17 cellular contexts compared by ENCODE assay signal in the genomic region with DNA sequence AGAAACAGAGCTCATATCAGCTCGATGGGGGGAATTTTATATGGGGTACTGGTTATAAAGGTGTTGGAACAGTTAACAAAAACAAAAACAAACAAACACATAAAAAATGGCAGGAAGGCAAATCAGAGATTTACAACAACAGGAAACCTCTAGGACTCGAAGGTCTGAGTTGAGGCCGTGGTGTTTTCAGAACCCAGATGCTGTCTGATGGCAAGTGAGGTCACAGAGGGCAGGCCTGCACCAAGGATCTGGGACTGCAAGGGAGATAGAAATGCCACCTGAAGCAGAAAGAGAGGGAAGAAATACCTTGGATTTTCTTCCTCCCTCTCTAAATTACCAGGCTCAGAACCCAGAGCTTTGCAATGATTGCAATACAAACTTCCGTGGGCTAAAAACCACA.
DNase-seq lines count a peak whose midpoint lies in the region; ATAC-seq, FAIRE-seq and TF ChIP-seq lines count a peak whose summit lies in the region.
"Had no signal": no experiment of that assay in that cellular context is flagged by ENCODE, and none has a peak within 500 bp of the region (broad histone marks: within the 10 kb centered on the region; RNA-seq: fewer than 3 reads in every experiment).

No MANE protein-coding gene starts in this region.

- no peak overlapping the region for H3K14ac ChIP-seq in H9 (ENCODE audit: insufficient read depth, low read length)

- intact Hi-C loops in GM12878 (cut with micrococcal nuclease; ENCODE audit: unreplicated experiment) (no loop called here), HepG2 (cut with micrococcal nuclease; ENCODE audit: unreplicated experiment) (no loop called here)

- RAD21 ChIA-PET in GM12878 (lab: Charles Lee; ENCODE audit: unreplicated experiment): no interaction called here

- H4K8ac ChIP-seq in H9 (replicated peaks; ENCODE audit: insufficient read length, low read depth, low read length): no peak overlapping the region

- peaks cover 16 to 25% of the 10 kb centered on the region in 2 experiments for H3K4me1 Mint-ChIP-seq in H9
- H3K4me1 Mint-ChIP-seq in activated T-cell treated with anti-CD3 and anti-CD28 coated beads, Interleukin-2, amount 50 U/mL, for 24 hours (ENCODE audit: low read depth): no peaks in the 10 kb centered on the region
- H3K4me1 Mint-ChIP-seq in T-helper 17 cell: no peaks in the 10 kb centered on the region
- H3K4me1 Mint-ChIP-seq: activated naive CD4-positive, alpha-beta T cell treated with anti-CD3 and anti-CD28 coated beads, Interleukin-2, amount 10 ng/mL, durations not matched to agents 7 days and 5 days had no signal

- H2BK20ac ChIP-seq in H9 (ENCODE audit: low read depth, low read length, poor library complexity, severe bottlenecking): no peak overlapping the region

- TF ChIP-seq EP300 in GM12878 (IDR thresholded peaks at IDR 0.05; ENCODE audit: borderline replicate concordance in 1 of 2, control insufficient read depth in 1 of 2, low read depth in 2 of 2, low read length in 2 of 2): no peak
- TF ChIP-seq EP300 in HepG2 (IDR thresholded peaks at IDR 0.05; ENCODE audit: low read depth in 2 of 2, low read length in 2 of 2): no peak
- no peak for TF ChIP-seq EP300 in HepG2 (CRISPR knock-in tag; IDR thresholded peaks at IDR 0.05; ENCODE audit: borderline replicate concordance)

- peak overlapping the region; percentile 55; the same call in 1 of the 2 replicates for H3K4me2 ChIP-seq in GM12878 (ENCODE audit: control insufficient read depth, insufficient read depth)
- no peak overlapping the region for H3K4me2 ChIP-seq in H9 (ENCODE audit: insufficient read depth, insufficient read length, low read length)
- H3K4me2 ChIP-seq in HepG2 (ENCODE audit: low read depth, low read length): no peak overlapping the region

- no peak overlapping the region for H3K27ac ChIP-seq in GM12878 (ENCODE audit: control insufficient read depth, insufficient read depth)
- H3K27ac ChIP-seq in H9 (ENCODE audit: insufficient read length, low read depth, low read length): no peak overlapping the region
- H3K27ac ChIP-seq in HepG2 (ENCODE audit: extremely low read length, insufficient read depth, low read length): no peak overlapping the region
- H3K27ac ChIP-seq: psoas muscle had no signal

- H2BK5ac ChIP-seq in H9 (ENCODE audit: insufficient read length, low read length): no peak overlapping the region

- CTCF ChIA-PET in GM12878 (lab: Yijun Ruan, JAX) (no interaction called here), HepG2 (lab: Yijun Ruan, JAX; ENCODE audit: low intra/inter-chr PET ratio, low total read pairs) (no interaction called here)

- H2AFZ ChIP-seq in GM12878 (ENCODE audit: control insufficient read depth, low read depth, low read length) (no peak overlapping the region; the same call in 1 of the 2 replicates), H9 (ENCODE audit: low read length) (no peak overlapping the region), HepG2 (ENCODE audit: low read length) (no peak overlapping the region)

- TF ChIP-seq POLR2A in GM12878 (IDR thresholded peaks at IDR 0.05; ENCODE audit: low read depth, low read length) (no peak), HepG2 (IDR thresholded peaks at IDR 0.05; ENCODE audit: insufficient read depth in 1 of 2, low read depth in 2 of 2, low read length in 2 of 2) (no peak)

- DNase-seq in GM12878 (ENCODE audit: low read depth, low spot score) (no peak), H9 (no peak), T-helper 17 cell (no peak), HepG2 (ENCODE audit: low spot score) (no peak)
- no peak for DNase-seq in activated T-cell treated with anti-CD3 and anti-CD28 coated beads, Interleukin-2, amount 50 U/mL, for 24 hours
- DNase-seq: activated CD4-positive, CD25-positive, alpha-beta regulatory T cell treated with anti-CD3 and anti-CD28 coated beads, Interleukin-2, amount 50 U/mL, for 72 hours; activated naive CD4-positive, alpha-beta T cell treated with anti-CD3 and anti-CD28 coated beads, Interleukin-2, amount 10 ng/mL, durations not matched to agents 7 days and 5 days; Caco-2; naive thymus-derived CD8-positive, alpha-beta T cell; NCI-H1092 treated with DMSO at 0.1 percent for 48 hours; NCI-H2171; psoas muscle; spleen had no signal

- H3K4me3 Mint-ChIP-seq in H9: no peak overlapping the region
- no peak overlapping the region for H3K4me3 Mint-ChIP-seq in activated T-cell treated with anti-CD3 and anti-CD28 coated beads, Interleukin-2, amount 50 U/mL, for 24 hours
- H3K4me3 Mint-ChIP-seq in T-helper 17 cell: no peak overlapping the region
- H3K4me3 Mint-ChIP-seq: activated naive CD4-positive, alpha-beta T cell treated with anti-CD3 and anti-CD28 coated beads, Interleukin-2, amount 10 ng/mL, durations not matched to agents 7 days and 5 days; naive thymus-derived CD8-positive, alpha-beta T cell; stimulated activated naive CD8-positive, alpha-beta T cell treated with anti-CD3 and anti-CD28 coated beads, Interleukin-15, Interleukin-2, amounts not matched to agents 100 ng/mL and 50 ng/mL, for 24 hours had no signal

- no peak overlapping the region for H3K9ac ChIP-seq in GM12878 (ENCODE audit: control insufficient read depth, insufficient read depth, low read length)
- no peak overlapping the region for H3K9ac ChIP-seq in H9 (ENCODE audit: extremely low read depth, insufficient read length, low read length)
- no peak overlapping the region for H3K9ac ChIP-seq in HepG2 (ENCODE audit: insufficient read depth, low read depth, low read length)

- H2BK120ac ChIP-seq in H9 (ENCODE audit: low read depth, low read length, poor library complexity, severe bottlenecking): no peak overlapping the region

- H3K4ac ChIP-seq in H9 (ENCODE audit: low read depth, low read length): no peak overlapping the region

- H3K4me3 ChIP-seq in GM12878: no peak overlapping the region
- H3K4me3 ChIP-seq in HepG2 (replicated peaks in 1 of 3; ENCODE audit: insufficient read depth in 1 of 3, low read depth in 2 of 3, low read length in 3 of 3): no peak overlapping the region
- H3K4me3 ChIP-seq: psoas muscle, spleen had no signal

- no peak overlapping the region for H4K91ac ChIP-seq in H9 (ENCODE audit: insufficient read length, low read depth, low read length)

- H3K23me2 ChIP-seq in H9 (ENCODE audit: insufficient read length, low read depth, low read length, poor library complexity, severe bottlenecking): no peaks in the 10 kb centered on the region

- H4K20me1 ChIP-seq in GM12878 (ENCODE audit: control insufficient read depth, insufficient read depth) (no peaks in the 10 kb centered on the region), H9 (ENCODE audit: control insufficient read depth, insufficient read depth, insufficient read length) (no peaks in the 10 kb centered on the region), HepG2 (ENCODE audit: insufficient read depth, low read length) (no peaks in the 10 kb centered on the region)

- H3K79me2 ChIP-seq in GM12878 (ENCODE audit: control insufficient read depth, insufficient read depth, low read length): no peaks in the 10 kb centered on the region
- H3K79me2 ChIP-seq in H9 (ENCODE audit: insufficient read depth, low read length): no peaks in the 10 kb centered on the region
- H3K79me2 ChIP-seq in HepG2 (ENCODE audit: insufficient read depth, low read length): no peaks in the 10 kb centered on the region

- no peak overlapping the region for H3K56ac ChIP-seq in H9 (ENCODE audit: insufficient read length, low read depth, low read length)

- H2BK15ac ChIP-seq in H9 (ENCODE audit: low read depth, low read length): no peak overlapping the region

- H3K27ac Mint-ChIP-seq in H9 (no peak overlapping the region), T-helper 17 cell (no peak overlapping the region)
- no peak overlapping the region for H3K27ac Mint-ChIP-seq in activated T-cell treated with anti-CD3 and anti-CD28 coated beads, Interleukin-2, amount 50 U/mL, for 24 hours
- H3K27ac Mint-ChIP-seq: activated naive CD4-positive, alpha-beta T cell treated with anti-CD3 and anti-CD28 coated beads, Interleukin-2, amount 10 ng/mL, durations not matched to agents 7 days and 5 days; stimulated activated naive CD8-positive, alpha-beta T cell treated with anti-CD3 and anti-CD28 coated beads, Interleukin-15, Interleukin-2, amounts not matched to agents 100 ng/mL and 50 ng/mL, for 24 hours had no signal

- WGBS in GM12878 (ENCODE audit: insufficient coverage, insufficient replicate concordance, low lambda C conversion rate, missing lambda C conversion rate): 0% methylated on average over 4 of the region's 4 CpGs
- no CpG with 5 or more reads among the region's 4 CpGs for WGBS in H9 (ENCODE audit: extremely low coverage, insufficient read length, low lambda C conversion rate)
- WGBS in HepG2 (ENCODE audit: low lambda C conversion rate): 6% methylated on average over 4 of the region's 4 CpGs

- H3K36me3 Mint-ChIP-seq in H9 (ENCODE audit: insufficient read depth in 1 of 3, low read depth in 3 of 3) (no peaks in the 10 kb centered on the region; a peak in 1 of 7 replicates), T-helper 17 cell (ENCODE audit: low read depth) (no peaks in the 10 kb centered on the region)
- no peaks in the 10 kb centered on the region for H3K36me3 Mint-ChIP-seq in activated T-cell treated with anti-CD3 and anti-CD28 coated beads, Interleukin-2, amount 50 U/mL, for 24 hours (ENCODE audit: low read depth)
- H3K36me3 Mint-ChIP-seq: activated naive CD4-positive, alpha-beta T cell treated with anti-CD3 and anti-CD28 coated beads, Interleukin-2, amount 10 ng/mL, durations not matched to agents 7 days and 5 days; naive thymus-derived CD8-positive, alpha-beta T cell had no signal

- H3K27me3 Mint-ChIP-seq in H9 (ENCODE audit: low read depth) (peaks cover 21% of the 10 kb centered on the region), T-helper 17 cell (peaks cover 4% of the 10 kb centered on the region)
- no peaks in the 10 kb centered on the region for H3K27me3 Mint-ChIP-seq in activated T-cell treated with anti-CD3 and anti-CD28 coated beads, Interleukin-2, amount 50 U/mL, for 24 hours
- H3K27me3 Mint-ChIP-seq: activated naive CD4-positive, alpha-beta T cell treated with anti-CD3 and anti-CD28 coated beads, Interleukin-2, amount 10 ng/mL, durations not matched to agents 7 days and 5 days; stimulated activated naive CD8-positive, alpha-beta T cell treated with anti-CD3 and anti-CD28 coated beads, Interleukin-15, Interleukin-2, amounts not matched to agents 100 ng/mL and 50 ng/mL, for 24 hours had no signal

- TF ChIP-seq CTCF in GM12878 (IDR thresholded peaks at IDR 0.05 in 2 of 3, conservative IDR thresholded peaks at IDR 0.05 in 1 of 3; ENCODE audit: control insufficient read depth in 2 of 3, extremely low read depth in 1 of 3, insufficient read depth in 1 of 3, low read depth in 3 of 3, low read length in 3 of 3): no peak
- TF ChIP-seq CTCF in H9 (conservative IDR thresholded peaks at IDR 0.05): no peak
- TF ChIP-seq CTCF in HepG2 (CRISPR knock-in tag; IDR thresholded peaks at IDR 0.05): no peak

- no peak overlapping the region for H3K23ac ChIP-seq in H9 (ENCODE audit: insufficient read length, low read depth, low read length)

- no peak overlapping the region for H2BK12ac ChIP-seq in H9 (ENCODE audit: insufficient read length, low read depth, low read length)

- no peaks in the 10 kb centered on the region for H3K79me1 ChIP-seq in H9 (ENCODE audit: insufficient read depth, low read depth, low read length, poor library complexity, severe bottlenecking)

- POLR2A ChIA-PET in GM12878 (lab: Charles Lee): no interaction called here
- POLR2A ChIA-PET in HepG2 (lab: Yijun Ruan, JAX): no interaction called here

- FAIRE-seq in GM12878 (lab: Jason Lieb, UNC) (no peak), HepG2 (lab: Jason Lieb, UNC) (no peak)

- no peaks in the 10 kb centered on the region for H3K27me3 ChIP-seq in GM12878 (replicated peaks in 1 of 2; ENCODE audit: control insufficient read depth in 2 of 2, insufficient read depth in 2 of 2, low read length in 1 of 2)
- no peaks in the 10 kb centered on the region; the same call in 1 of the 2 replicates for H3K27me3 ChIP-seq in H9 (ENCODE audit: insufficient read depth, low read length)
- H3K27me3 ChIP-seq in HepG2 (ENCODE audit: control insufficient read depth in 1 of 2, insufficient read depth in 2 of 2, low read length in 2 of 2): peaks cover 0 to 9% of the 10 kb centered on the region in 2 experiments; a peak in 1 of 5 replicates
- H3K27me3 ChIP-seq: spleen had no signal

- H3K4me1 ChIP-seq in GM12878 (ENCODE audit: control insufficient read depth, insufficient read depth, low read length) (peaks cover 10% of the 10 kb centered on the region), H9 (ENCODE audit: insufficient read depth, low read length) (peaks cover 6% of the 10 kb centered on the region), HepG2 (ENCODE audit: insufficient read depth, low read length) (no peaks in the 10 kb centered on the region)
- H3K4me1 ChIP-seq: psoas muscle had no signal

- no peaks in the 10 kb centered on the region for H3K9me3 ChIP-seq in GM12878 (replicated peaks; ENCODE audit: control insufficient read depth, insufficient read depth, low read length)
- no peaks in the 10 kb centered on the region for H3K9me3 ChIP-seq in H9 (ENCODE audit: control insufficient read depth, low read depth, low read length)
- H3K9me3 ChIP-seq in T-helper 17 cell (ENCODE audit: control insufficient read depth, low read length, poor library complexity, severe bottlenecking): no peaks in the 10 kb centered on the region
- no peaks in the 10 kb centered on the region for H3K9me3 ChIP-seq in HepG2 (ENCODE audit: low read length)
- H3K9me3 ChIP-seq: Caco-2, psoas muscle, spleen had no signal

- no peak overlapping the region for H3K18ac ChIP-seq in H9 (ENCODE audit: insufficient read length, low read depth, low read length)

- in situ Hi-C loops in GM12878 (cut with MboI) (no loop called here), HepG2 (cut with HindIII; ENCODE audit: extremely low pct_ligation_motif_present, low pct_unique_long_range_greater_than_20kb) (no loop called here)

- TF ChIP-seq RAD21 in GM12878 (IDR thresholded peaks at IDR 0.05; ENCODE audit: insufficient read depth, low read depth, low read length) (no peak), HepG2 (CRISPR knock-in tag; IDR thresholded peaks at IDR 0.05) (no peak)

- no peak overlapping the region for H3T11ph ChIP-seq in H9 (ENCODE audit: low read length)

- no peak overlapping the region for H4K5ac ChIP-seq in H9 (ENCODE audit: insufficient read length, low read depth, low read length)

- no peak overlapping the region for H2AK5ac ChIP-seq in H9 (ENCODE audit: insufficient read length, low read length)

- ATAC-seq in GM18517 (IDR thresholded peaks at IDR 0.05; ENCODE audit: unreplicated experiment): peak; percentile 33
- peak; percentile 47 for ATAC-seq in GM21526 (IDR thresholded peaks at IDR 0.05; ENCODE audit: low FRiP score, unreplicated experiment)
- ATAC-seq in HG03159 (IDR thresholded peaks at IDR 0.05; ENCODE audit: unreplicated experiment): peak; percentile 42
- peak; percentile 53; the same call in 2 of the 3 replicates for ATAC-seq in GM12878
- ATAC-seq in T-helper 17 cell: no peak
- ATAC-seq in HepG2: no peak
- ATAC-seq: naive thymus-derived CD8-positive, alpha-beta T cell; psoas muscle had no signal

- BruUV-seq in GM12878 (replicated peaks; lab: Mats Ljungman, UMichigan) (no TSS peak), HepG2 (replicated peaks; lab: Mats Ljungman, UMichigan) (no TSS peak)

- no peaks in the 10 kb centered on the region for H3K9me3 Mint-ChIP-seq in H9
- H3K9me3 Mint-ChIP-seq in activated T-cell treated with anti-CD3 and anti-CD28 coated beads, Interleukin-2, amount 50 U/mL, for 24 hours: no peaks in the 10 kb centered on the region
- H3K9me3 Mint-ChIP-seq: activated naive CD4-positive, alpha-beta T cell treated with anti-CD3 and anti-CD28 coated beads, Interleukin-2, amount 10 ng/mL, durations not matched to agents 7 days and 5 days; stimulated activated naive CD8-positive, alpha-beta T cell treated with anti-CD3 and anti-CD28 coated beads, Interleukin-15, Interleukin-2, amounts not matched to agents 100 ng/mL and 50 ng/mL, for 24 hours had no signal

- H3K36me3 ChIP-seq in GM12878 (ENCODE audit: control insufficient read depth in 2 of 2, insufficient read depth in 2 of 2, low read length in 1 of 2): no peaks in the 10 kb centered on the region
- H3K36me3 ChIP-seq in HepG2 (replicated peaks in 1 of 2; ENCODE audit: control insufficient read depth in 1 of 2, insufficient read depth in 2 of 2, low read length in 2 of 2): no peaks in the 10 kb centered on the region
- H3K36me3 ChIP-seq: spleen had no signal

- SMC1A ChIA-PET in GM12878 (lab: Charles Lee; ENCODE audit: uncharacterized antibody, unreplicated experiment): no interaction called here

Comparison
In these comparisons a context has a peak if more than half of its experiments do, and no peak if none do; other contexts are left out.
1. ATAC-seq: peak in GM18517 (single experiment), GM21526 (single experiment), HG03159 (single experiment) and GM12878 (single experiment); none in T-helper 17 cell (single experiment) and HepG2 (single experiment).